Comparison of ENCODE assay signal across 9 cellular contexts in genomic region chr2:216404010-216404618, GRCh38. TPM values are rescaled to one million over a fixed set of nuclear protein-coding genes. Genes with fewer than 3 reads are reported as not detected.
DNase-seq lines count a peak whose midpoint lies in the region; ATAC-seq and TF ChIP-seq lines count a peak whose summit lies in the region.
"Had no signal": no experiment of that assay in that cellular context is flagged by ENCODE, and none has a peak within 500 bp of the region (broad histone marks: within the 10 kb centered on the region; RNA-seq: fewer than 3 reads in every experiment).

No MANE protein-coding gene starts in this region.

- H3K36me3 ChIP-seq in KMS-11 (ENCODE audit: insufficient read depth) (no peaks in the 10 kb centered on the region), WERI-Rb-1 (no peaks in the 10 kb centered on the region), lung (ENCODE audit: control insufficient read depth in 2 of 2, insufficient read depth in 2 of 2, low read length in 2 of 2) (no peaks in the 10 kb centered on the region)

- H3K4me3 ChIP-seq in KMS-11 (IDR thresholded peaks at IDR 0.05; ENCODE audit: insufficient read depth, low read depth, low read length) = no peak overlapping the region
- H3K4me3 ChIP-seq in WERI-Rb-1 (ENCODE audit: low read depth, low read length) = no peak overlapping the region
- no peak overlapping the region for H3K4me3 ChIP-seq in cardiac fibroblast (replicated peaks in 1 of 2; ENCODE audit: low read depth in 2 of 2, low read length in 2 of 2)
- no peak overlapping the region for H3K4me3 ChIP-seq in lung

- H3K79me2 ChIP-seq in KMS-11 (ENCODE audit: insufficient read depth, low read depth) = no peaks in the 10 kb centered on the region

- H3K4me1 Mint-ChIP-seq in stimulated activated naive CD8-positive, alpha-beta T cell treated with anti-CD3 and anti-CD28 coated beads, Interleukin-15, amount 100 ng/mL, for 72 hours = no peaks in the 10 kb centered on the region

- no peak overlapping the region for H3K4me3 Mint-ChIP-seq in stimulated activated naive CD8-positive, alpha-beta T cell treated with anti-CD3 and anti-CD28 coated beads, Interleukin-15, amount 100 ng/mL, for 72 hours
- H3K4me3 Mint-ChIP-seq: dendritic cell treated with granulocyte-macrophage colony-stimulating factor and Interleukin-4, amounts not matched to agents 40 ng/mL and 50 ng/mL, for 4 days had no signal

- TF ChIP-seq CTCF in KMS-11 (conservative IDR thresholded peaks at IDR 0.05; ENCODE audit: low read depth, low read length) = peak; percentile 75
- peak; percentile 78 for TF ChIP-seq CTCF in WERI-Rb-1 (IDR thresholded peaks at IDR 0.05; ENCODE audit: low read depth, low read length)
- peak; percentile 92 for TF ChIP-seq CTCF in cardiac fibroblast (IDR thresholded peaks at IDR 0.05; ENCODE audit: low read depth, low read length)
- peak; percentile 56 for TF ChIP-seq CTCF in lung (IDR thresholded peaks at IDR 0.05; ENCODE audit: control extremely low read depth, extremely low read depth)
- TF ChIP-seq CTCF in omental fat pad (IDR thresholded peaks at IDR 0.05) = peak in 1 of 3 donors; percentile 35

- H3K9ac ChIP-seq in KMS-11 = no peak overlapping the region

- DNase-seq in NCI-H2196 (lab: John Stamatoyannopoulos, UW; ENCODE audit: unreplicated experiment) (peak; percentile 24), NCI-H2196 treated with DMSO at 0.1 percent for 48 hours (lab: John Stamatoyannopoulos, UW; ENCODE audit: unreplicated experiment) (no peak), WERI-Rb-1 (no peak), cardiac fibroblast (ENCODE audit: low read depth in 2 of 2) (peak; percentile 54 to 64), lung (ENCODE audit: low spot score) (no peak), omental fat pad (ENCODE audit: low spot score) (no peak)
- DNase-seq in stimulated activated naive CD8-positive, alpha-beta T cell treated with anti-CD3 and anti-CD28 coated beads, Interleukin-15, amount 100 ng/mL, for 72 hours = peak; percentile 39 to 40

- H3K9me3 ChIP-seq in WERI-Rb-1 (ENCODE audit: severe bottlenecking) (no peaks in the 10 kb centered on the region), lung (ENCODE audit: control insufficient read depth in 2 of 2, insufficient read depth in 1 of 2, low read length in 1 of 2) (no peaks in the 10 kb centered on the region)

- no peaks in the 10 kb centered on the region for H3K27me3 Mint-ChIP-seq in stimulated activated naive CD8-positive, alpha-beta T cell treated with anti-CD3 and anti-CD28 coated beads, Interleukin-15, amount 100 ng/mL, for 72 hours

- H3K9me3 Mint-ChIP-seq in stimulated activated naive CD8-positive, alpha-beta T cell treated with anti-CD3 and anti-CD28 coated beads, Interleukin-15, amount 100 ng/mL, for 72 hours = no peaks in the 10 kb centered on the region
- H3K9me3 Mint-ChIP-seq: dendritic cell treated with granulocyte-macrophage colony-stimulating factor and Interleukin-4, amounts not matched to agents 40 ng/mL and 50 ng/mL, for 4 days had no signal

- H4K20me1 ChIP-seq in KMS-11 (ENCODE audit: insufficient read depth) = no peaks in the 10 kb centered on the region

- H3K27me3 ChIP-seq in KMS-11 (ENCODE audit: insufficient read depth, low read depth) (no peaks in the 10 kb centered on the region), WERI-Rb-1 (ENCODE audit: insufficient read depth, low read depth, severe bottlenecking) (no peaks in the 10 kb centered on the region), lung (ENCODE audit: control insufficient read depth, insufficient read depth) (no peaks in the 10 kb centered on the region)

- no peak overlapping the region for H2AFZ ChIP-seq in KMS-11 (ENCODE audit: low read depth)

- no peak overlapping the region for H3K4me2 ChIP-seq in KMS-11

- H3K4me1 ChIP-seq in KMS-11 (ENCODE audit: low read depth, poor library complexity, severe bottlenecking) = no peaks in the 10 kb centered on the region
- H3K4me1 ChIP-seq in lung (ENCODE audit: control insufficient read depth in 2 of 2, insufficient read depth in 2 of 2, low read length in 2 of 2) = no peaks in the 10 kb centered on the region

- H3K27ac Mint-ChIP-seq in stimulated activated naive CD8-positive, alpha-beta T cell treated with anti-CD3 and anti-CD28 coated beads, Interleukin-15, amount 100 ng/mL, for 72 hours = no peak overlapping the region
- H3K27ac Mint-ChIP-seq: dendritic cell treated with granulocyte-macrophage colony-stimulating factor and Interleukin-4, amounts not matched to agents 40 ng/mL and 50 ng/mL, for 4 days had no signal

- H3K27ac ChIP-seq in KMS-11 (no peak overlapping the region), WERI-Rb-1 (no peak overlapping the region), lung (ENCODE audit: low read depth in 1 of 2, low read length in 1 of 2) (no peak overlapping the region)

- 59 to 60% methylated on average over 4 to 5 of the region's 5 CpGs for WGBS in lung, 2 donors

- no peak for ATAC-seq in lung (ENCODE audit: insufficient read depth, low FRiP score)
- no peak for ATAC-seq in stimulated activated naive CD8-positive, alpha-beta T cell treated with anti-CD3 and anti-CD28 coated beads, Interleukin-15, amount 100 ng/mL, for 72 hours
- no peak for ATAC-seq in omental fat pad (ENCODE audit: low FRiP score)

RNA-seq across cellular contexts. Expression of gene SMARCAL1, which starts 8.2 kb away (rescaled TPM):
- 10 to 100 TPM; 18.0 to 28.6 TPM for total RNA-seq in lung
- 1 to 10 TPM; 5.2 to 8.9 TPM for polyA plus RNA-seq in lung
- total RNA-seq in omental fat pad = 10 to 100 TPM; 11.2 to 31.4 (median 14.5) TPM

RNA-seq across cellular contexts. Expression of gene MARCHF4, which starts 31.8 kb away (rescaled TPM):
- total RNA-seq in lung = under 1 TPM; 0.06 to 0.34 TPM
- under 1 TPM; 0.04 to 0.13 TPM for polyA plus RNA-seq in lung
- total RNA-seq in omental fat pad = not detected

Comparison
In these comparisons a context has a peak if more than half of its experiments do, and no peak if none do; other contexts are left out.
1. DNase-seq: peak in NCI-H2196 (single experiment), cardiac fibroblast (2 of 2) and stimulated activated naive CD8-positive, alpha-beta T cell treated with anti-CD3 and anti-CD28 coated beads, Interleukin-15, amount 100 ng/mL, for 72 hours (2 of 2); none in NCI-H2196 treated with DMSO at 0.1 percent for 48 hours (single experiment), WERI-Rb-1 (single experiment), lung (single experiment) and omental fat pad (single experiment).